28 cellular contexts compared by ENCODE assay signal in genomic region chr19:1760020-1760419, GRCh38. TPM values are rescaled to one million over a fixed set of nuclear protein-coding genes. Genes with fewer than 3 reads are reported as not detected.
"Had no signal": no experiment of that assay in that cellular context is flagged by ENCODE, and none has a peak within 500 bp of the region (broad histone marks: within the 10 kb centered on the region; RNA-seq: fewer than 3 reads in every experiment).

No MANE protein-coding gene starts in this region.

- H3K27ac Mint-ChIP-seq: activated CD4-positive, alpha-beta memory T cell treated with anti-CD3 and anti-CD28 coated beads, Interleukin-2, amount 10 ng/mL, durations not matched to agents 7 days and 5 days; activated CD4-positive, alpha-beta T cell treated with anti-CD3 and anti-CD28 coated beads for 36 hours; activated naive CD4-positive, alpha-beta T cell treated with anti-CD3 and anti-CD28 coated beads for 36 hours; activated naive CD8-positive, alpha-beta T cell; activated T-helper 17 cell treated with anti-CD3 and anti-CD28 coated beads, Interleukin-2, amount 50 U/mL, for 72 hours; brain; T-cell had no signal

- H3K36me3 ChIP-seq: cardiac muscle cell, Peyer's patch, SJSA1 had no signal

- H3K9me3 ChIP-seq: Peyer's patch, SJSA1 had no signal

- DNase-seq: activated CD4-positive, alpha-beta memory T cell treated with anti-CD3 and anti-CD28 coated beads, Interleukin-2, amount 10 ng/mL, durations not matched to agents 7 days and 5 days; activated CD4-positive, alpha-beta T cell treated with anti-CD3 and anti-CD28 coated beads for 36 hours; activated CD4-positive, alpha-beta T cell treated with anti-CD3 and anti-CD28 coated beads, Interleukin-2, amount 50 U/mL, for 1 hour; activated gamma-delta T cell; activated naive CD4-positive, alpha-beta T cell treated with anti-CD3 and anti-CD28 coated beads for 36 hours; activated T-cell treated with anti-CD3 and anti-CD28 coated beads for 4 hours; activated T-cell treated with anti-CD3 and anti-CD28 coated beads, Interleukin-2, amount 50 U/mL, for 48 hours; amygdala; NCI-H1092; NCI-H1417; NCI-H1930; NCI-H2171 treated with DMSO at 0.1 percent for 48 hours; NCI-H226; NCI-H510A; NCI-H69; Peyer's patch; Right ventricle myocardium superior; T-cell; T-helper 2 cell; T1000 had no signal

- ATAC-seq: activated CD4-positive, alpha-beta T cell treated with anti-CD3 and anti-CD28 coated beads for 36 hours; activated T-helper 17 cell treated with anti-CD3 and anti-CD28 coated beads, Interleukin-2, amount 50 U/mL, for 72 hours; T-cell had no signal

- H3K9ac ChIP-seq: KMS-11 had no signal

- H3K9me3 Mint-ChIP-seq: activated CD4-positive, alpha-beta memory T cell treated with anti-CD3 and anti-CD28 coated beads, Interleukin-2, amount 10 ng/mL, durations not matched to agents 7 days and 5 days; activated naive CD4-positive, alpha-beta T cell treated with anti-CD3 and anti-CD28 coated beads for 36 hours; activated T-helper 17 cell treated with anti-CD3 and anti-CD28 coated beads, Interleukin-2, amount 50 U/mL, for 72 hours; T-cell had no signal

- H3K4me3 Mint-ChIP-seq: activated CD4-positive, alpha-beta memory T cell treated with anti-CD3 and anti-CD28 coated beads, Interleukin-2, amount 10 ng/mL, durations not matched to agents 7 days and 5 days; activated CD4-positive, alpha-beta T cell treated with anti-CD3 and anti-CD28 coated beads for 36 hours; activated naive CD4-positive, alpha-beta T cell treated with anti-CD3 and anti-CD28 coated beads for 36 hours; activated naive CD8-positive, alpha-beta T cell; activated T-helper 17 cell treated with anti-CD3 and anti-CD28 coated beads, Interleukin-2, amount 50 U/mL, for 72 hours; brain; T-cell had no signal

- H3K4me3 ChIP-seq: cardiac muscle cell, Peyer's patch, SJSA1 had no signal

- H3K36me3 Mint-ChIP-seq: activated naive CD8-positive, alpha-beta T cell; brain; T-cell had no signal

- H3K4me1 ChIP-seq: SJSA1 had no signal

RNA-seq across cellular contexts. Expression of gene ONECUT3, which starts 6.7 kb away (rescaled TPM):
- total RNA-seq: activated CD4-positive, alpha-beta memory T cell treated with anti-CD3 and anti-CD28 coated beads, Interleukin-2, amount 10 ng/mL, durations not matched to agents 7 days and 5 days; activated CD4-positive, alpha-beta T cell treated with anti-CD3 and anti-CD28 coated beads for 36 hours; activated CD8-positive, alpha-beta memory T cell treated with anti-CD3 and anti-CD28 coated beads for 36 hours; activated naive CD4-positive, alpha-beta T cell treated with anti-CD3 and anti-CD28 coated beads for 36 hours; activated T-helper 17 cell treated with anti-CD3 and anti-CD28 coated beads, Interleukin-2, amount 50 U/mL, for 72 hours; astrocyte; cardiac muscle cell; Right ventricle myocardium superior; SJSA1 had no signal
